ENCODE assay signal across 23 cellular contexts in genomic region chr5:10896016-10896415, GRCh38.
"Had no signal": no experiment of that assay in that cellular context is flagged by ENCODE, and none has a peak within 500 bp of the region (broad histone marks: within the 10 kb centered on the region; RNA-seq: fewer than 3 reads in every experiment).

No MANE protein-coding gene starts in this region.

- H3K4me1 Mint-ChIP-seq: activated naive CD8-positive, alpha-beta T cell treated with anti-CD3 and anti-CD28 coated beads, Interleukin-2, amount 50 U/mL, for 24 hours; activated T-helper 17 cell treated with anti-CD3 and anti-CD28 coated beads, Interleukin-2, amount 50 U/mL, for 72 hours; naive B cell had no signal

- H3K27me3 ChIP-seq: breast epithelium, heart left ventricle, neutrophil had no signal

- H3K4me3 Mint-ChIP-seq: activated naive CD4-positive, alpha-beta T cell treated with anti-CD3 and anti-CD28 coated beads for 36 hours; activated naive CD8-positive, alpha-beta T cell treated with anti-CD3 and anti-CD28 coated beads, Interleukin-2, amount 50 U/mL, for 24 hours; activated T-helper 17 cell treated with anti-CD3 and anti-CD28 coated beads, Interleukin-2, amount 50 U/mL, for 72 hours; dendritic cell treated with granulocyte-macrophage colony-stimulating factor and Interleukin-4, amounts not matched to agents 40 ng/mL and 50 ng/mL, for 4 days; naive B cell; type B pancreatic cell had no signal

- ATAC-seq: activated naive CD8-positive, alpha-beta T cell treated with anti-CD3 and anti-CD28 coated beads, Interleukin-2, amount 50 U/mL, for 24 hours; activated T-helper 17 cell treated with anti-CD3 and anti-CD28 coated beads, Interleukin-2, amount 50 U/mL, for 72 hours; heart left ventricle; left colon; stimulated activated naive CD8-positive, alpha-beta T cell treated with anti-CD3 and anti-CD28 coated beads, Interleukin-15, Interleukin-2, amounts not matched to agents 100 U/mL and 50 U/mL, for 24 hours had no signal

- H3K27ac ChIP-seq: breast epithelium, epithelial cell of prostate, heart left ventricle, neutrophil, parathyroid adenoma, skin epidermis had no signal

- H3K9me3 Mint-ChIP-seq: activated naive CD8-positive, alpha-beta T cell treated with anti-CD3 and anti-CD28 coated beads, Interleukin-2, amount 50 U/mL, for 24 hours had no signal

- H3K9ac ChIP-seq: parathyroid adenoma had no signal

- H3K79me2 ChIP-seq: parathyroid adenoma had no signal

- H2AFZ ChIP-seq: parathyroid adenoma had no signal

- H3K4me1 ChIP-seq: breast epithelium, heart left ventricle, parathyroid adenoma had no signal

- H3K36me3 ChIP-seq: breast epithelium, heart left ventricle, neutrophil had no signal

- H3K9me3 ChIP-seq: breast epithelium, neutrophil had no signal

- H3K27me3 Mint-ChIP-seq: dendritic cell treated with granulocyte-macrophage colony-stimulating factor and Interleukin-4, amounts not matched to agents 40 ng/mL and 50 ng/mL, for 4 days had no signal

- H3K27ac Mint-ChIP-seq: activated naive CD4-positive, alpha-beta T cell treated with anti-CD3 and anti-CD28 coated beads for 36 hours; activated naive CD8-positive, alpha-beta T cell treated with anti-CD3 and anti-CD28 coated beads, Interleukin-2, amount 50 U/mL, for 24 hours; activated T-helper 17 cell treated with anti-CD3 and anti-CD28 coated beads, Interleukin-2, amount 50 U/mL, for 72 hours; dendritic cell treated with granulocyte-macrophage colony-stimulating factor and Interleukin-4, amounts not matched to agents 40 ng/mL and 50 ng/mL, for 4 days had no signal

- H3K36me3 Mint-ChIP-seq: type B pancreatic cell had no signal

- H3K4me3 ChIP-seq: breast epithelium, heart left ventricle, skin epidermis had no signal

- DNase-seq: activated CD4-positive, alpha-beta T cell treated with anti-CD3 and anti-CD28 coated beads, Interleukin-2, amount 50 U/mL, for 4 hours; activated CD4-positive, CD25-positive, alpha-beta regulatory T cell treated with anti-CD3 and anti-CD28 coated beads, Interleukin-2, amount 50 U/mL, for 72 hours; activated naive CD4-positive, alpha-beta T cell treated with anti-CD3 and anti-CD28 coated beads for 36 hours; activated naive CD8-positive, alpha-beta T cell treated with anti-CD3 and anti-CD28 coated beads, Interleukin-2, amount 50 U/mL, for 24 hours; activated T-cell treated with anti-CD3 and anti-CD28 coated beads for 4 hours; aorta; effector memory CD4-positive, alpha-beta T cell; heart left ventricle; left colon; naive B cell; retina; stimulated activated CD4-positive, alpha-beta T cell treated with anti-CD3 and anti-CD28 coated beads, Interleukin-4, amount 100 ng/mL, for 4 hours; stimulated activated naive CD8-positive, alpha-beta T cell treated with anti-CD3 and anti-CD28 coated beads, Interleukin-15, Interleukin-2, amounts not matched to agents 100 U/mL and 50 U/mL, for 24 hours; T-helper 1 cell; T1000 had no signal
